ENCODE assay signal across 8 cellular contexts in the genomic region with DNA sequence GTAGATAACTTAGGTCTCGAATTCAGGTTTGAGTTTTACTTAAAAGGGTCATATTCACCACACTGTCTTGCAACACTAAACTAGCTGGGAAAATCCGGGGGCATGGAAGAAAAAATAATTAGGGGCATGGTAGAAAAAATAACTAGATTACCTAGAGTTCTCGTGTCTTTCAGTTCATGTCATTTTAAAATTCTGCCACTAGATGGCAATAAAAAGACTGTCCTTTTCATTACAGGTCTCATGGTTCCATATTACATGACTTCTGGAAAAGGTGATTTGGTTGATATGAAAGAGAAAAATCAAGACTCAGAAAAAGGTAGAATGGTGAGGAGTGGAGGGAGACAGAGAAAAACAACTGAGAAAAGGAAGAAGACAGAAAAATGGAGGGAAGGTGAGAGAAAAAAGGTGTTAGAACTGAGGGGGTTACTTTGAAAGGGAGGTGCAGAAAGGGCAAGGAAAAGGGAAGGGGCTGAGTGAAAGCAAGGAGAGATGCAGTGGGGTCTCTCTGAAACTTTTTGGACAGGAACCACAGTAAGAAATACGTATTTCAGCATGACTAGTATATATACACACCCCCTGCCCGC.
DNase-seq lines count a peak whose midpoint lies in the region; ATAC-seq and TF ChIP-seq lines count a peak whose summit lies in the region.

No MANE protein-coding gene starts in this region.

- H3K27ac ChIP-seq in CD4-positive, alpha-beta T cell (ENCODE audit: low read depth, low read length), result no peak overlapping the region
- no peak overlapping the region for H3K27ac ChIP-seq in neural cell (ENCODE audit: low read length)

- POLR2A ChIA-PET in CD4-positive, alpha-beta T cell (lab: Charles Lee), result interaction anchor here (1.2 kb wide), 1 partner anchor 297 kb away, joined by 3 read pairs; no protein-coding TSS in a partner anchor

- no peaks in the 10 kb centered on the region for H3K36me3 ChIP-seq in neural cell (ENCODE audit: insufficient read depth, low read length)

- peaks cover 59% of the 10 kb centered on the region for H3K4me1 Mint-ChIP-seq in CD4-positive, alpha-beta T cell (ENCODE audit: low read depth)

- peak; percentile 81 for TF ChIP-seq CTCF in CD4-positive, alpha-beta T cell (IDR thresholded peaks at IDR 0.05)
- TF ChIP-seq CTCF in epithelial cell of proximal tubule (conservative IDR thresholded peaks at IDR 0.05; ENCODE audit: low read depth, low read length) (peak; percentile 60), neural cell (IDR thresholded peaks at IDR 0.05; ENCODE audit: poor library complexity, severe bottlenecking) (peak; percentile 75)

- H3K79me2 ChIP-seq in neural cell (replicated peaks; ENCODE audit: insufficient read depth, low read length), result peaks cover 24% of the 10 kb centered on the region

- DNase-seq in CD4-positive, alpha-beta T cell, result no peak
- DNase-seq in RKO (ENCODE audit: low spot score), result peak; percentile 58
- DNase-seq in epithelial cell of proximal tubule (ENCODE audit: low read depth), result peak; percentile 16
- no peak for DNase-seq in NCI-H510A treated with DMSO at 0.1 percent for 48 hours (lab: John Stamatoyannopoulos, UW)
- DNase-seq in activated naive CD4-positive, alpha-beta T cell (lab: John Stamatoyannopoulos, UW), result no peak

- ATAC-seq in CD4-positive, alpha-beta T cell (ENCODE audit: poor library complexity), result peak; percentile 73
- ATAC-seq in GM18861 (IDR thresholded peaks at IDR 0.05; ENCODE audit: unreplicated experiment) (peak; percentile 44), HG03565 (IDR thresholded peaks at IDR 0.05; ENCODE audit: unreplicated experiment) (peak; percentile 67)

- no peaks in the 10 kb centered on the region for H3K9me3 ChIP-seq in CD4-positive, alpha-beta T cell (ENCODE audit: control insufficient read depth, low read length)
- no peaks in the 10 kb centered on the region for H3K9me3 ChIP-seq in neural cell (ENCODE audit: low read length)

- CTCF ChIA-PET in CD4-positive, alpha-beta T cell (lab: Charles Lee), result interaction anchor here (1.3 to 2.0 kb wide), 2 partner anchors 149 to 451 kb away, joined by 3 to 10 read pairs; no protein-coding TSS in a partner anchor

- H3K4me3 Mint-ChIP-seq in CD4-positive, alpha-beta T cell, result no peak overlapping the region

- TF ChIP-seq EP300 in neural cell (conservative IDR thresholded peaks at IDR 0.05; ENCODE audit: poor library complexity, severe bottlenecking), result no peak

- peak; percentile 83 for TF ChIP-seq RAD21 in neural cell (conservative IDR thresholded peaks at IDR 0.05)

- H3K36me3 Mint-ChIP-seq in CD4-positive, alpha-beta T cell (ENCODE audit: low read depth), result peaks cover 11% of the 10 kb centered on the region

- H3F3A ChIP-seq in neural cell (ENCODE audit: insufficient read depth, low read length, poor library complexity, severe bottlenecking), result no peaks in the 10 kb centered on the region

- H3K27me3 Mint-ChIP-seq in CD4-positive, alpha-beta T cell, result no peaks in the 10 kb centered on the region

- intact Hi-C loops in CD4-positive, alpha-beta T cell (cut with DNase I, micrococcal nuclease), result loop anchor here (1.0 to 5.0 kb wide), 5 partner anchors 162 to 1382 kb away; partner anchors contain the start of gene KLF12 (in 1 of the 2)

- H3K4me3 ChIP-seq in epithelial cell of proximal tubule (ENCODE audit: low read depth, low read length) (no peak overlapping the region), neural cell (ENCODE audit: low read length) (no peak overlapping the region)

- no peaks in the 10 kb centered on the region for H4K20me1 ChIP-seq in neural cell (ENCODE audit: insufficient read depth)

- no peaks in the 10 kb centered on the region for H3K9me2 ChIP-seq in neural cell (ENCODE audit: insufficient read depth, low read length)

- H3K27me3 ChIP-seq in CD4-positive, alpha-beta T cell (ENCODE audit: control insufficient read depth, insufficient read depth, low read length), result no peaks in the 10 kb centered on the region
- H3K27me3 ChIP-seq in neural cell (ENCODE audit: insufficient read depth, low read depth, low read length), result no peaks in the 10 kb centered on the region

- H3K9ac ChIP-seq in neural cell (ENCODE audit: low read length), result no peak overlapping the region

- H2AFZ ChIP-seq in neural cell (ENCODE audit: low read depth, low read length), result no peak overlapping the region

- no peak overlapping the region for H3K27ac Mint-ChIP-seq in CD4-positive, alpha-beta T cell

- H3K9me3 Mint-ChIP-seq in CD4-positive, alpha-beta T cell, result no peaks in the 10 kb centered on the region

- no peak overlapping the region for H3K4me2 ChIP-seq in neural cell (ENCODE audit: low read length)

TF ChIP-seq in neural cell, 6 proteins besides CTCF, POLR2A, EP300 and RAD21:
- TF ChIP-seq EZH2 (IDR thresholded peaks at IDR 0.05; ENCODE audit: borderline replicate concordance, insufficient read depth, low read length, poor library complexity, severe bottlenecking) (no peak), MXI1 (conservative IDR thresholded peaks at IDR 0.05; ENCODE audit: poor library complexity, severe bottlenecking) (no peak), POLR2AphosphoS5 (IDR thresholded peaks at IDR 0.05) (no peak), SMC3 (conservative IDR thresholded peaks at IDR 0.05; ENCODE audit: poor library complexity) (peak; percentile 83)

Comparison
In these comparisons a context has a peak if more than half of its experiments do, and no peak if none do; other contexts are left out.
1. DNase-seq: peak in RKO (single experiment) and epithelial cell of proximal tubule (single experiment); none in CD4-positive, alpha-beta T cell (0 of 10), NCI-H510A treated with DMSO at 0.1 percent for 48 hours (single experiment) and activated naive CD4-positive, alpha-beta T cell (0 of 4).
2. Peak in every context shown above with its lines, with median percentiles within 50 percentile points of each other: ATAC-seq and CTCF ChIP-seq.